1 cellular context compared by ENCODE assay signal in genomic region chr11:36371161-36371560, GRCh38.
TF ChIP-seq lines count a peak whose summit lies in the region.

No MANE protein-coding gene starts in this region.

TF ChIP-seq in HepG2, 621 proteins besides CTCF, POLR2A, EP300 and RAD21 (continued from another document):
- TF ChIP-seq MAFF (IDR thresholded peaks at IDR 0.05; ENCODE audit: low read depth, low read length), result peak; percentile 25; the same call in 1 of the 2 replicates
